In genomic region chr17:81043319-81043724, GRCh38 we compare ENCODE assay signal across 15 cellular contexts. TPM values are rescaled to one million over a fixed set of nuclear protein-coding genes. Genes with fewer than 3 reads are reported as not detected.
DNase-seq lines count a peak whose midpoint lies in the region; ATAC-seq, FAIRE-seq and TF ChIP-seq lines count a peak whose summit lies in the region.
"Had no signal": no experiment of that assay in that cellular context is flagged by ENCODE, and none has a peak within 500 bp of the region (broad histone marks: within the 10 kb centered on the region; RNA-seq: fewer than 3 reads in every experiment).

No MANE protein-coding gene starts in this region.

- H3K9me3 Mint-ChIP-seq in Caco-2 (ENCODE audit: unreplicated experiment) (no peaks in the 10 kb centered on the region), astrocyte (ENCODE audit: unreplicated experiment) (no peaks in the 10 kb centered on the region)
- H3K9me3 Mint-ChIP-seq: activated naive CD4-positive, alpha-beta T cell treated with anti-CD3 and anti-CD28 coated beads for 36 hours; stimulated activated naive CD8-positive, alpha-beta T cell treated with anti-CD3 and anti-CD28 coated beads, Interleukin-15, amount 100 ng/mL, for 72 hours had no signal

- H3K27me3 ChIP-seq in Caco-2 (replicated peaks; ENCODE audit: control insufficient read depth, insufficient read depth, low read length) (no peaks in the 10 kb centered on the region), astrocyte (ENCODE audit: insufficient read depth, low read length) (no peaks in the 10 kb centered on the region), layer of hippocampus (ENCODE audit: control insufficient read depth, insufficient read depth, low read length) (no peaks in the 10 kb centered on the region), rectal smooth muscle tissue (ENCODE audit: control insufficient read depth, insufficient read depth, low read length) (no peaks in the 10 kb centered on the region), ovary (no peaks in the 10 kb centered on the region)
- H3K27me3 ChIP-seq: MG63 had no signal

- TF ChIP-seq POLR2A in ovary (IDR thresholded peaks at IDR 0.05), result no peak

- CTCF ChIA-PET in Caco-2 (lab: Charles Lee), result interaction anchor here (0.8 to 1.2 kb wide), 3 partner anchors 10 to 180 kb away, joined by 3 read pairs; partner anchors contain the start of gene CEP131

- DNase-seq in Caco-2, result no peak
- DNase-seq in astrocyte (ENCODE audit: low read depth), result no peak
- DNase-seq in COR-L47 (lab: John Stamatoyannopoulos, UW), result no peak
- no peak for DNase-seq in ovary
- DNase-seq in NCI-H2171 (lab: John Stamatoyannopoulos, UW), result no peak
- DNase-seq: activated naive CD4-positive, alpha-beta T cell treated with anti-CD3 and anti-CD28 coated beads for 36 hours; HCEC 1CT; mucosa of descending colon; NCI-H2029 treated with DMSO at 0.1 percent for 48 hours; stimulated activated naive CD8-positive, alpha-beta T cell treated with anti-CD3 and anti-CD28 coated beads, Interleukin-15, amount 100 ng/mL, for 72 hours had no signal

- H3K79me2 ChIP-seq in astrocyte (ENCODE audit: insufficient read depth, low read length), result peaks cover 99% of the 10 kb centered on the region

- no peaks in the 10 kb centered on the region for H3K27me3 Mint-ChIP-seq in Caco-2 (ENCODE audit: insufficient read depth, unreplicated experiment)
- no peaks in the 10 kb centered on the region for H3K27me3 Mint-ChIP-seq in astrocyte (ENCODE audit: low read depth, unreplicated experiment)
- H3K27me3 Mint-ChIP-seq: stimulated activated naive CD8-positive, alpha-beta T cell treated with anti-CD3 and anti-CD28 coated beads, Interleukin-15, amount 100 ng/mL, for 72 hours had no signal

- peak overlapping the region; percentile 97 for H3K27ac Mint-ChIP-seq in Caco-2 (ENCODE audit: unreplicated experiment)
- peak overlapping the region; percentile 89 for H3K27ac Mint-ChIP-seq in astrocyte (ENCODE audit: unreplicated experiment)
- H3K27ac Mint-ChIP-seq: activated naive CD4-positive, alpha-beta T cell treated with anti-CD3 and anti-CD28 coated beads for 36 hours; stimulated activated naive CD8-positive, alpha-beta T cell treated with anti-CD3 and anti-CD28 coated beads, Interleukin-15, amount 100 ng/mL, for 72 hours had no signal

- TF ChIP-seq CTCF in Caco-2 (IDR thresholded peaks at IDR 0.05; ENCODE audit: insufficient read depth in 1 of 2, low read depth in 1 of 2, low read length in 1 of 2, severe bottlenecking in 1 of 2, unreplicated experiment in 1 of 2), result no peak
- TF ChIP-seq CTCF in astrocyte (IDR thresholded peaks at IDR 0.05; ENCODE audit: insufficient read depth, low read depth, low read length), result no peak
- no peak for TF ChIP-seq CTCF in ovary (IDR thresholded peaks at IDR 0.05)

- no peak for FAIRE-seq in astrocyte (lab: Jason Lieb, UNC)
- FAIRE-seq: D721Med had no signal

- no peak for TF ChIP-seq EP300 in ovary (IDR thresholded peaks at IDR 0.05)

- BruUV-seq in Caco-2 (replicated peaks; lab: Mats Ljungman, UMichigan), result TSS peak; percentile 92

- H3K4me3 ChIP-seq in Caco-2 (ENCODE audit: low read depth, low read length), result 0 out of 2 replicates have a peak overlapping the region, but pooled peaks have one; percentile 12
- no peak overlapping the region for H3K4me3 ChIP-seq in astrocyte (ENCODE audit: insufficient read depth, low read depth, low read length)
- no peak overlapping the region for H3K4me3 ChIP-seq in rectal smooth muscle tissue (ENCODE audit: low read length)
- H3K4me3 ChIP-seq in ovary, result no peak overlapping the region
- H3K4me3 ChIP-seq: MG63, mucosa of descending colon had no signal

- peak overlapping the region; percentile 59 for H3K27ac ChIP-seq in astrocyte (ENCODE audit: low read depth, low read length)
- H3K27ac ChIP-seq in layer of hippocampus (ENCODE audit: low read depth, low read length), result peak overlapping the region; percentile 62
- H3K27ac ChIP-seq in rectal smooth muscle tissue (ENCODE audit: low read depth, low read length), result peak overlapping the region; percentile 47
- no peak overlapping the region for H3K27ac ChIP-seq in ovary

- H3K4me1 Mint-ChIP-seq in Caco-2 (ENCODE audit: low read depth, unreplicated experiment) (peaks cover 56% of the 10 kb centered on the region), astrocyte (ENCODE audit: low read depth, unreplicated experiment) (peaks cover 32% of the 10 kb centered on the region)

- POLR2A ChIA-PET in Caco-2 (lab: Charles Lee), result interaction anchor here (0.6 to 1.7 kb wide), 6 partner anchors 8 to 1246 kb away, joined by 3 to 11 read pairs (median 8); partner anchors contain the start of genes BAIAP2, CBX8, CEP131 and NDUFAF8

- peaks cover 86% of the 10 kb centered on the region for H4K20me1 ChIP-seq in astrocyte (ENCODE audit: insufficient read depth, low read length)

- peak overlapping the region; percentile 62 for H3K4me2 ChIP-seq in astrocyte (ENCODE audit: low read length)

- 93 to 94% (median 94%) methylated on average over 19 of the region's 19 CpGs for WGBS in ovary, 3 donors

- H3K9me3 ChIP-seq in Caco-2, result no peaks in the 10 kb centered on the region
- no peaks in the 10 kb centered on the region for H3K9me3 ChIP-seq in astrocyte (ENCODE audit: insufficient read depth, low read depth, low read length)
- no peaks in the 10 kb centered on the region for H3K9me3 ChIP-seq in ovary
- H3K9me3 ChIP-seq: MG63, mucosa of descending colon had no signal

- H3K9ac ChIP-seq in astrocyte (ENCODE audit: low read length) (peak overlapping the region; percentile 56), rectal smooth muscle tissue (ENCODE audit: low read length) (no peak overlapping the region)

- no peak overlapping the region for H2AFZ ChIP-seq in astrocyte (ENCODE audit: low read depth, low read length)

- peaks cover 53% of the 10 kb centered on the region for H3K36me3 Mint-ChIP-seq in Caco-2 (ENCODE audit: insufficient read depth, unreplicated experiment)
- peaks cover 2% of the 10 kb centered on the region for H3K36me3 Mint-ChIP-seq in astrocyte (ENCODE audit: low read depth, unreplicated experiment)

- intact Hi-C loops in Caco-2 (cut with micrococcal nuclease; ENCODE audit: unreplicated experiment), result loop anchor here (5.0 kb wide), 1 partner anchor 54 kb away; no protein-coding TSS in a partner anchor
- intact Hi-C loops in ovary (cut with DNase I), result no loop called here

- no peak for ATAC-seq in GM18511 (IDR thresholded peaks at IDR 0.05; ENCODE audit: unreplicated experiment)
- ATAC-seq: mucosa of descending colon; stimulated activated naive CD8-positive, alpha-beta T cell treated with anti-CD3 and anti-CD28 coated beads, Interleukin-15, amount 100 ng/mL, for 72 hours had no signal

- H3K4me1 ChIP-seq in Caco-2 (peaks cover 86% of the 10 kb centered on the region), astrocyte (ENCODE audit: insufficient read depth, low read length) (peaks cover 59% of the 10 kb centered on the region), rectal smooth muscle tissue (ENCODE audit: control insufficient read depth, insufficient read depth, low read length) (peaks cover 53% of the 10 kb centered on the region), ovary (ENCODE audit: insufficient read depth) (peaks cover 25% of the 10 kb centered on the region)

- peaks cover 1% of the 10 kb centered on the region; the same call in 1 of the 2 replicates for H3K36me3 ChIP-seq in Caco-2 (ENCODE audit: control insufficient read depth, insufficient read depth, low read length)
- H3K36me3 ChIP-seq in astrocyte (ENCODE audit: insufficient read depth, low read length), result no peaks in the 10 kb centered on the region
- no peaks in the 10 kb centered on the region for H3K36me3 ChIP-seq in rectal smooth muscle tissue (ENCODE audit: control insufficient read depth, insufficient read depth, low read length)
- no peaks in the 10 kb centered on the region for H3K36me3 ChIP-seq in ovary

- H3K4me3 Mint-ChIP-seq in Caco-2 (ENCODE audit: unreplicated experiment) (peak overlapping the region; percentile 68), astrocyte (ENCODE audit: unreplicated experiment) (peak overlapping the region; percentile 50)
- H3K4me3 Mint-ChIP-seq: activated naive CD4-positive, alpha-beta T cell treated with anti-CD3 and anti-CD28 coated beads for 36 hours; stimulated activated naive CD8-positive, alpha-beta T cell treated with anti-CD3 and anti-CD28 coated beads, Interleukin-15, amount 100 ng/mL, for 72 hours had no signal

RNA-seq across cellular contexts. Expression of gene BAIAP2, which starts 8.4 kb away (rescaled TPM):
- total RNA-seq in Caco-2 (2022), result 52.6 and 57.7 TPM in 2 replicates
- 43.3 and 51.4 TPM in 2 replicates for total RNA-seq in astrocyte
- total RNA-seq in ovary, result 10 to 100 TPM; 13.8 to 80.6 (median 30.1) TPM
- polyA plus RNA-seq in ovary, result 10 to 100 TPM; 12.0 to 21.5 TPM

RNA-seq across cellular contexts. Expression of gene CHMP6, which starts 51.7 kb away (rescaled TPM):
- total RNA-seq in Caco-2 (2022), result 20.1 and 23.2 TPM in 2 replicates
- total RNA-seq in astrocyte, result 16.8 and 19.0 TPM in 2 replicates
- 10 to 100 TPM; 18.5 to 29.7 (median 26.5) TPM for total RNA-seq in ovary
- polyA plus RNA-seq in ovary, result 10 to 100 TPM; 25.6 to 27.5 TPM

Comparison
In these comparisons a context has a peak if more than half of its experiments do, and no peak if none do; other contexts are left out.
1. H3K27ac ChIP-seq: peak in astrocyte (single experiment), layer of hippocampus (single experiment) and rectal smooth muscle tissue (single experiment); none in ovary (0 of 2).